ENCODE assay signal across 1 cellular context in the genomic region with DNA sequence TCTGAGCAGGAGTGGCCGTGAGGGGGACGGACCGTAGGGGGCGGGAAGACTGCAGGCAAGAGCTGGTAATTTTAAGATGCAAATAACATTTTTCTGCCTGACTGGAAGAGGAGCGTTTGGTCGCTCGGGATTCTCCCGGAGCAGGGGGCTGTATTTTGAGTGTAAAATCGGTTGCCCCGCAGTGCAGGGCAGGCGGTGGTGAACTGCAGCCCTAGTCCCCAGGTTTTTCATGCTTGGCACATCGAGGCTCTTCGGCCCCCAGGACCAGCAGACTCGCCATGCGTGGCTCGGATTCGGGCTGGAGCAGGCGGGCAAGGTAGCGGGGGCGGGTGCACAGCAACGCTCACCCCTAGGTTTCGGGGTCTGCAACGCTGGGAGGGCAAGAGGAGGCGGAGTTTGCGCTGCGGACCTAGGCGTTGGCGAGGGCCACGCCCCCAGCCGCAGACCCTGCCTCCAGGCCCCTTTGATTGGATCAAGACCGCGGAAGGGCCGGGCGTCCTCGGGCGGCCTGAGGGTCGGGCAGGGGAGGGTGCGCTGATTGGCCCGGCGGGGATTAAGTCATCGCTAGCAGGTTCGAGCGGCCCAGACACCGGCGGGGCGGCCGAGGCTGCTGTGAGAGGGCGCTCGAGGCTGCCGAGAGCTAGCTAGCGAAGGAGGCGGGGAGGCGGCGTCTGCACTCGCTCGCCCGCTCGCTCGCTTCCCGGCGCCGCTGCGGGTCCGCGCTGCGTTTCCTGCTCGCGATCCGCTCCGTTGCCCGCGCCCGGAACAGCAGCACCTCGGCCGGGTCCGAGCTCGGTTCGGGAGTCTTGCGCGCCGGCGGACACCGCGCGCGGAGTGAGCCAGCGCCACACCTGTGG.
TF ChIP-seq lines count a peak whose summit lies in the region.

A gene with protein sequence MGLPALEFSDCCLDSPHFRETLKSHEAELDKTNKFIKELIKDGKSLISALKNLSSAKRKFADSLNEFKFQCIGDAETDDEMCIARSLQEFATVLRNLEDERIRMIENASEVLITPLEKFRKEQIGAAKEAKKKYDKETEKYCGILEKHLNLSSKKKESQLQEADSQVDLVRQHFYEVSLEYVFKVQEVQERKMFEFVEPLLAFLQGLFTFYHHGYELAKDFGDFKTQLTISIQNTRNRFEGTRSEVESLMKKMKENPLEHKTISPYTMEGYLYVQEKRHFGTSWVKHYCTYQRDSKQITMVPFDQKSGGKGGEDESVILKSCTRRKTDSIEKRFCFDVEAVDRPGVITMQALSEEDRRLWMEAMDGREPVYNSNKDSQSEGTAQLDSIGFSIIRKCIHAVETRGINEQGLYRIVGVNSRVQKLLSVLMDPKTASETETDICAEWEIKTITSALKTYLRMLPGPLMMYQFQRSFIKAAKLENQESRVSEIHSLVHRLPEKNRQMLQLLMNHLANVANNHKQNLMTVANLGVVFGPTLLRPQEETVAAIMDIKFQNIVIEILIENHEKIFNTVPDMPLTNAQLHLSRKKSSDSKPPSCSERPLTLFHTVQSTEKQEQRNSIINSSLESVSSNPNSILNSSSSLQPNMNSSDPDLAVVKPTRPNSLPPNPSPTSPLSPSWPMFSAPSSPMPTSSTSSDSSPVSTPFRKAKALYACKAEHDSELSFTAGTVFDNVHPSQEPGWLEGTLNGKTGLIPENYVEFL (plus strand): TSS at position 585 of the 857 bp plus-strand sequence. CDS start 385 bp downstream, outside the sequence.

TF ChIP-seq in HEK293, 187 proteins besides CTCF, POLR2A, EP300 and RAD21 (continued from another document and continues in another):
- TF ChIP-seq, protein P1, sequence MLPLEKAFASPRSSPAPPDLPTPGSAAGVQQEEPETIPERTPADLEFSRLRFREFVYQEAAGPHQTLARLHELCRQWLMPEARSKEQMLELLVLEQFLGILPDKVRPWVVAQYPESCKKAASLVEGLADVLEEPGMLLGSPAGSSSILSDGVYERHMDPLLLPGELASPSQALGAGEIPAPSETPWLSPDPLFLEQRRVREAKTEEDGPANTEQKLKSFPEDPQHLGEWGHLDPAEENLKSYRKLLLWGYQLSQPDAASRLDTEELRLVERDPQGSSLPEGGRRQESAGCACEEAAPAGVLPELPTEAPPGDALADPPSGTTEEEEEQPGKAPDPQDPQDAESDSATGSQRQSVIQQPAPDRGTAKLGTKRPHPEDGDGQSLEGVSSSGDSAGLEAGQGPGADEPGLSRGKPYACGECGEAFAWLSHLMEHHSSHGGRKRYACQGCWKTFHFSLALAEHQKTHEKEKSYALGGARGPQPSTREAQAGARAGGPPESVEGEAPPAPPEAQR (tag by site-specific recombination; IDR thresholded peaks at IDR 0.05), result no peak
- TF ChIP-seq IKZF3 (tag by site-specific recombination; IDR thresholded peaks at IDR 0.05), result no peak
- TF ChIP-seq ZNF792 (tag by site-specific recombination; IDR thresholded peaks at IDR 0.05), result no peak
- no peak for TF ChIP-seq SETDB1 (IDR thresholded peaks at IDR 0.05; ENCODE audit: insufficient read length, low read length)
- TF ChIP-seq, protein P2, sequence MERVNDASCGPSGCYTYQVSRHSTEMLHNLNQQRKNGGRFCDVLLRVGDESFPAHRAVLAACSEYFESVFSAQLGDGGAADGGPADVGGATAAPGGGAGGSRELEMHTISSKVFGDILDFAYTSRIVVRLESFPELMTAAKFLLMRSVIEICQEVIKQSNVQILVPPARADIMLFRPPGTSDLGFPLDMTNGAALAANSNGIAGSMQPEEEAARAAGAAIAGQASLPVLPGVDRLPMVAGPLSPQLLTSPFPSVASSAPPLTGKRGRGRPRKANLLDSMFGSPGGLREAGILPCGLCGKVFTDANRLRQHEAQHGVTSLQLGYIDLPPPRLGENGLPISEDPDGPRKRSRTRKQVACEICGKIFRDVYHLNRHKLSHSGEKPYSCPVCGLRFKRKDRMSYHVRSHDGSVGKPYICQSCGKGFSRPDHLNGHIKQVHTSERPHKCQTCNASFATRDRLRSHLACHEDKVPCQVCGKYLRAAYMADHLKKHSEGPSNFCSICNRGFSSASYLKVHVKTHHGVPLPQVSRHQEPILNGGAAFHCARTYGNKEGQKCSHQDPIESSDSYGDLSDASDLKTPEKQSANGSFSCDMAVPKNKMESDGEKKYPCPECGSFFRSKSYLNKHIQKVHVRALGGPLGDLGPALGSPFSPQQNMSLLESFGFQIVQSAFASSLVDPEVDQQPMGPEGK (tag by site-specific recombination; IDR thresholded peaks at IDR 0.05), result peak; percentile 80; the same call in 1 of the 2 replicates
- TF ChIP-seq TCF7L2 (IDR thresholded peaks at IDR 0.05; ENCODE audit: borderline replicate concordance, low read depth, low read length), result no peak
- TF ChIP-seq MYNN (tag by site-specific recombination; IDR thresholded peaks at IDR 0.05; ENCODE audit: borderline replicate concordance), result no peak
- no peak for TF ChIP-seq KLF1 (tag by site-specific recombination; IDR thresholded peaks at IDR 0.05)
- TF ChIP-seq, protein P3, sequence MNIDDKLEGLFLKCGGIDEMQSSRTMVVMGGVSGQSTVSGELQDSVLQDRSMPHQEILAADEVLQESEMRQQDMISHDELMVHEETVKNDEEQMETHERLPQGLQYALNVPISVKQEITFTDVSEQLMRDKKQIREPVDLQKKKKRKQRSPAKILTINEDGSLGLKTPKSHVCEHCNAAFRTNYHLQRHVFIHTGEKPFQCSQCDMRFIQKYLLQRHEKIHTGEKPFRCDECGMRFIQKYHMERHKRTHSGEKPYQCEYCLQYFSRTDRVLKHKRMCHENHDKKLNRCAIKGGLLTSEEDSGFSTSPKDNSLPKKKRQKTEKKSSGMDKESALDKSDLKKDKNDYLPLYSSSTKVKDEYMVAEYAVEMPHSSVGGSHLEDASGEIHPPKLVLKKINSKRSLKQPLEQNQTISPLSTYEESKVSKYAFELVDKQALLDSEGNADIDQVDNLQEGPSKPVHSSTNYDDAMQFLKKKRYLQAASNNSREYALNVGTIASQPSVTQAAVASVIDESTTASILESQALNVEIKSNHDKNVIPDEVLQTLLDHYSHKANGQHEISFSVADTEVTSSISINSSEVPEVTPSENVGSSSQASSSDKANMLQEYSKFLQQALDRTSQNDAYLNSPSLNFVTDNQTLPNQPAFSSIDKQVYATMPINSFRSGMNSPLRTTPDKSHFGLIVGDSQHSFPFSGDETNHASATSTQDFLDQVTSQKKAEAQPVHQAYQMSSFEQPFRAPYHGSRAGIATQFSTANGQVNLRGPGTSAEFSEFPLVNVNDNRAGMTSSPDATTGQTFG (tag by site-specific recombination; IDR thresholded peaks at IDR 0.05; ENCODE audit: borderline replicate concordance), result no peak
- no peak for TF ChIP-seq ZNF664 (tag by site-specific recombination; IDR thresholded peaks at IDR 0.05)
- TF ChIP-seq KLF10 (tag by site-specific recombination; IDR thresholded peaks at IDR 0.05), result peak; percentile 87
- no peak for TF ChIP-seq ZNF843 (tag by site-specific recombination; IDR thresholded peaks at IDR 0.05)
- TF ChIP-seq, protein P4, sequence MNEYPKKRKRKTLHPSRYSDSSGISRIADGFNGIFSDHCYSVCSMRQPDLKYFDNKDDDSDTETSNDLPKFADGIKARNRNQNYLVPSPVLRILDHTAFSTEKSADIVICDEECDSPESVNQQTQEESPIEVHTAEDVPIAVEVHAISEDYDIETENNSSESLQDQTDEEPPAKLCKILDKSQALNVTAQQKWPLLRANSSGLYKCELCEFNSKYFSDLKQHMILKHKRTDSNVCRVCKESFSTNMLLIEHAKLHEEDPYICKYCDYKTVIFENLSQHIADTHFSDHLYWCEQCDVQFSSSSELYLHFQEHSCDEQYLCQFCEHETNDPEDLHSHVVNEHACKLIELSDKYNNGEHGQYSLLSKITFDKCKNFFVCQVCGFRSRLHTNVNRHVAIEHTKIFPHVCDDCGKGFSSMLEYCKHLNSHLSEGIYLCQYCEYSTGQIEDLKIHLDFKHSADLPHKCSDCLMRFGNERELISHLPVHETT (tag by site-specific recombination; IDR thresholded peaks at IDR 0.05), result no peak
- TF ChIP-seq SCRT1 (tag by site-specific recombination; IDR thresholded peaks at IDR 0.05; ENCODE audit: borderline replicate concordance), result no peak
- no peak for TF ChIP-seq ZNF670 (tag by site-specific recombination; IDR thresholded peaks at IDR 0.05; ENCODE audit: low read depth)
- TF ChIP-seq, protein P5, sequence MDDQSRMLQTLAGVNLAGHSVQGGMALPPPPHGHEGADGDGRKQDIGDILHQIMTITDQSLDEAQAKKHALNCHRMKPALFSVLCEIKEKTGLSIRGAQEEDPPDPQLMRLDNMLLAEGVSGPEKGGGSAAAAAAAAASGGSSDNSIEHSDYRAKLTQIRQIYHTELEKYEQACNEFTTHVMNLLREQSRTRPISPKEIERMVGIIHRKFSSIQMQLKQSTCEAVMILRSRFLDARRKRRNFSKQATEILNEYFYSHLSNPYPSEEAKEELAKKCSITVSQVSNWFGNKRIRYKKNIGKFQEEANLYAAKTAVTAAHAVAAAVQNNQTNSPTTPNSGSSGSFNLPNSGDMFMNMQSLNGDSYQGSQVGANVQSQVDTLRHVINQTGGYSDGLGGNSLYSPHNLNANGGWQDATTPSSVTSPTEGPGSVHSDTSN (CRISPR knock-in tag; IDR thresholded peaks at IDR 0.05), result 0 out of 2 replicates have a peak, but pooled peaks have one; percentile 62
- TF ChIP-seq SP7 (tag by site-specific recombination; IDR thresholded peaks at IDR 0.05), result peak; percentile 33; the same call in 1 of the 2 replicates
- peak; percentile 84 for TF ChIP-seq ZBTB17 (tag by site-specific recombination; IDR thresholded peaks at IDR 0.05)
- TF ChIP-seq ZNF423 (tag by site-specific recombination; IDR thresholded peaks at IDR 0.05), result no peak
- TF ChIP-seq FEZF1 (tag by site-specific recombination; IDR thresholded peaks at IDR 0.05), result no peak
- TF ChIP-seq ZNF654 (tag by site-specific recombination; IDR thresholded peaks at IDR 0.05; ENCODE audit: low read depth), result no peak
- no peak for TF ChIP-seq ZFP69B (tag by site-specific recombination; IDR thresholded peaks at IDR 0.05)
- no peak for TF ChIP-seq ZNF624 (tag by site-specific recombination; IDR thresholded peaks at IDR 0.05)
- TF ChIP-seq, protein P6, sequence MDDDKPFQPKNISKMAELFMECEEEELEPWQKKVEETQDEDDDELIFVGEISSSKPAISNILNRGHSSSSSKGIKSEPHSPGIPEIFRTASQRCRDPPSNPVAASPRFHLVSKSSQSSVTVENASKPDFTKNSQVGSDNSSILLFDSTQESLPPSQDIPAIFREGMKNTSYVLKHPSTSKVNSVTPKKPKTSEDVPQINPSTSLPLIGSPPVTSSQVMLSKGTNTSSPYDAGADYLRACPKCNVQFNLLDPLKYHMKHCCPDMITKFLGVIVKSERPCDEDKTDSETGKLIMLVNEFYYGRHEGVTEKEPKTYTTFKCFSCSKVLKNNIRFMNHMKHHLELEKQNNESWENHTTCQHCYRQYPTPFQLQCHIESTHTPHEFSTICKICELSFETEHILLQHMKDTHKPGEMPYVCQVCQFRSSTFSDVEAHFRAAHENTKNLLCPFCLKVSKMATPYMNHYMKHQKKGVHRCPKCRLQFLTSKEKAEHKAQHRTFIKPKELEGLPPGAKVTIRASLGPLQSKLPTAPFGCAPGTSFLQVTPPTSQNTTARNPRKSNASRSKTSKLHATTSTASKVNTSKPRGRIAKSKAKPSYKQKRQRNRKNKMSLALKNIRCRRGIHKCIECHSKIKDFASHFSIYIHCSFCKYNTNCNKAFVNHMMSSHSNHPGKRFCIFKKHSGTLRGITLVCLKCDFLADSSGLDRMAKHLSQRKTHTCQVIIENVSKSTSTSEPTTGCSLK (tag by site-specific recombination; IDR thresholded peaks at IDR 0.05), result no peak
- no peak for TF ChIP-seq ZNF529 (tag by site-specific recombination; IDR thresholded peaks at IDR 0.05; ENCODE audit: insufficient replicate concordance)
- 0 out of 2 replicates have a peak, but pooled peaks have one; percentile 10 for TF ChIP-seq BCL11A (tag by site-specific recombination; IDR thresholded peaks at IDR 0.05; ENCODE audit: low read depth)
- peak; percentile 67 for TF ChIP-seq ZNF341 (tag by site-specific recombination; IDR thresholded peaks at IDR 0.05; ENCODE audit: low read depth)
- TF ChIP-seq ZNF211 (tag by site-specific recombination; IDR thresholded peaks at IDR 0.05; ENCODE audit: low read depth), result no peak
- no peak for TF ChIP-seq ZNF274 (IDR thresholded peaks at IDR 0.05; ENCODE audit: low read length)
- TF ChIP-seq ZNF274 (tag by site-specific recombination; IDR thresholded peaks at IDR 0.05; ENCODE audit: borderline replicate concordance), result no peak
- no peak for TF ChIP-seq MZF1 (tag by site-specific recombination; IDR thresholded peaks at IDR 0.05; ENCODE audit: borderline replicate concordance)
- no peak for TF ChIP-seq ZNF354C (tag by site-specific recombination; IDR thresholded peaks at IDR 0.05; ENCODE audit: borderline replicate concordance, low read depth)
- no peak for TF ChIP-seq ZSCAN16 (tag by site-specific recombination; IDR thresholded peaks at IDR 0.05)
- no peak for TF ChIP-seq ZNF610 (tag by site-specific recombination; IDR thresholded peaks at IDR 0.05; ENCODE audit: borderline replicate concordance)
- no peak for TF ChIP-seq REPIN1 (tag by site-specific recombination; IDR thresholded peaks at IDR 0.05; ENCODE audit: low read depth)
- no peak for TF ChIP-seq ZNF175 (tag by site-specific recombination; IDR thresholded peaks at IDR 0.05)
- TF ChIP-seq ZNF426 (tag by site-specific recombination; IDR thresholded peaks at IDR 0.05), result no peak
- no peak for TF ChIP-seq ZNF558 (tag by site-specific recombination; IDR thresholded peaks at IDR 0.05)
- no peak for TF ChIP-seq ZNF514 (tag by site-specific recombination; IDR thresholded peaks at IDR 0.05)
- TF ChIP-seq, protein P7, sequence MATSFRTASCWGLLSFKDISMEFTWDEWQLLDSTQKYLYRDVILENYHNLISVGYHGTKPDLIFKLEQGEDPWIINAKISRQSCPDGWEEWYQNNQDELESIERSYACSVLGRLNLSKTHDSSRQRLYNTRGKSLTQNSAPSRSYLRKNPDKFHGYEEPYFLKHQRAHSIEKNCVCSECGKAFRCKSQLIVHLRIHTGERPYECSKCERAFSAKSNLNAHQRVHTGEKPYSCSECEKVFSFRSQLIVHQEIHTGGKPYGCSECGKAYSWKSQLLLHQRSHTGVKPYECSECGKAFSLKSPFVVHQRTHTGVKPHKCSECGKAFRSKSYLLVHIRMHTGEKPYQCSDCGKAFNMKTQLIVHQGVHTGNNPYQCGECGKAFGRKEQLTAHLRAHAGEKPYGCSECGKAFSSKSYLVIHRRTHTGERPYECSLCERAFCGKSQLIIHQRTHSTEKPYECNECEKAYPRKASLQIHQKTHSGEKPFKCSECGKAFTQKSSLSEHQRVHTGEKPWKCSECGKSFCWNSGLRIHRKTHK (tag by site-specific recombination; IDR thresholded peaks at IDR 0.05), result no peak
- TF ChIP-seq, protein P8, sequence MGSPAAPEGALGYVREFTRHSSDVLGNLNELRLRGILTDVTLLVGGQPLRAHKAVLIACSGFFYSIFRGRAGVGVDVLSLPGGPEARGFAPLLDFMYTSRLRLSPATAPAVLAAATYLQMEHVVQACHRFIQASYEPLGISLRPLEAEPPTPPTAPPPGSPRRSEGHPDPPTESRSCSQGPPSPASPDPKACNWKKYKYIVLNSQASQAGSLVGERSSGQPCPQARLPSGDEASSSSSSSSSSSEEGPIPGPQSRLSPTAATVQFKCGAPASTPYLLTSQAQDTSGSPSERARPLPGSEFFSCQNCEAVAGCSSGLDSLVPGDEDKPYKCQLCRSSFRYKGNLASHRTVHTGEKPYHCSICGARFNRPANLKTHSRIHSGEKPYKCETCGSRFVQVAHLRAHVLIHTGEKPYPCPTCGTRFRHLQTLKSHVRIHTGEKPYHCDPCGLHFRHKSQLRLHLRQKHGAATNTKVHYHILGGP (tag by site-specific recombination; IDR thresholded peaks at IDR 0.05), result no peak
- TF ChIP-seq ZNF10 (tag by site-specific recombination; IDR thresholded peaks at IDR 0.05), result no peak
- TF ChIP-seq ZNF114 (tag by site-specific recombination; IDR thresholded peaks at IDR 0.05), result no peak
- no peak for TF ChIP-seq ZNF473 (tag by site-specific recombination; IDR thresholded peaks at IDR 0.05)
- no peak for TF ChIP-seq ZNF248 (tag by site-specific recombination; IDR thresholded peaks at IDR 0.05)
- no peak for TF ChIP-seq ZNF23 (tag by site-specific recombination; IDR thresholded peaks at IDR 0.05; ENCODE audit: borderline replicate concordance)
- no peak for TF ChIP-seq ZNF169 (tag by site-specific recombination; IDR thresholded peaks at IDR 0.05)
